In genomic region chr7:32515890-32516550, GRCh38 we compare ENCODE assay signal across 9 cellular contexts. TPM values are rescaled to one million over a fixed set of nuclear protein-coding genes. Genes with fewer than 3 reads are reported as not detected.
DNase-seq lines count a peak whose midpoint lies in the region; ATAC-seq and TF ChIP-seq lines count a peak whose summit lies in the region.
"Had no signal": no experiment of that assay in that cellular context is flagged by ENCODE, and none has a peak within 500 bp of the region (broad histone marks: within the 10 kb centered on the region; RNA-seq: fewer than 3 reads in every experiment).

No MANE protein-coding gene starts in this region.

- no peak for TF ChIP-seq CTCF in GM10266 (IDR thresholded peaks at IDR 0.05; ENCODE audit: control insufficient read depth, insufficient read depth, low read depth, missing control alignments)
- no peak for TF ChIP-seq CTCF in endothelial cell (IDR thresholded peaks at IDR 0.05; ENCODE audit: unreplicated experiment)

- peak; percentile 25 for DNase-seq in GM10266 (ENCODE audit: extremely low spot score)
- no peak for DNase-seq in endothelial cell (ENCODE audit: low spot score)
- no peak for DNase-seq in SK-N-DZ (ENCODE audit: low spot score)
- DNase-seq in NCI-H2196 (lab: John Stamatoyannopoulos, UW; ENCODE audit: unreplicated experiment): no peak
- DNase-seq in SHP77 treated with DMSO at 0.1 percent for 48 hours (lab: John Stamatoyannopoulos, UW): no peak
- no peak for DNase-seq in stimulated activated naive CD4-positive, alpha-beta T cell treated with Interleukin-2 at 50 U/mL for 16 hours (lab: John Stamatoyannopoulos, UW)
- DNase-seq: NCI-H2227 treated with DMSO at 0.1 percent for 48 hours had no signal

- H3K9me3 Mint-ChIP-seq in endothelial cell (ENCODE audit: unreplicated experiment): peaks cover 14% of the 10 kb centered on the region

- no peak overlapping the region for H3K4me3 Mint-ChIP-seq in endothelial cell (ENCODE audit: unreplicated experiment)

- peaks cover 62% of the 10 kb centered on the region for H3K36me3 Mint-ChIP-seq in endothelial cell (ENCODE audit: low read depth, unreplicated experiment)

- H3K27ac Mint-ChIP-seq in endothelial cell (ENCODE audit: unreplicated experiment): peak overlapping the region; percentile 5

- H3K27me3 Mint-ChIP-seq in endothelial cell (ENCODE audit: unreplicated experiment): peaks cover 9% of the 10 kb centered on the region

- peaks cover 27% of the 10 kb centered on the region for H3K4me1 Mint-ChIP-seq in endothelial cell (ENCODE audit: unreplicated experiment)

- peak; percentile 78 for ATAC-seq in GM21381 (IDR thresholded peaks at IDR 0.05; ENCODE audit: unreplicated experiment)
- ATAC-seq in HG03460 (IDR thresholded peaks at IDR 0.05; ENCODE audit: unreplicated experiment): peak; percentile 80

RNA-seq across cellular contexts. Expression of gene AVL9, which starts 20.7 kb away (rescaled TPM):
- 43.7 TPM for total RNA-seq in endothelial cell (ENCODE audit: unreplicated experiment)
- 18.9 and 19.6 TPM in 2 replicates for polyA plus RNA-seq in SK-N-DZ (2014; cell fraction: cytosol; rRNA removed)
- polyA plus RNA-seq in SK-N-DZ (2014; cell fraction: nucleus; rRNA removed): 17.6 and 31.7 TPM in 2 replicates

RNA-seq across cellular contexts. Expression of gene LSM5, which starts 25.8 kb away (rescaled TPM):
- 50.5 TPM for total RNA-seq in endothelial cell (ENCODE audit: unreplicated experiment)
- 182 and 390 TPM in 2 replicates for polyA plus RNA-seq in SK-N-DZ (2014; cell fraction: cytosol; rRNA removed)
- 139 and 172 TPM in 2 replicates for polyA plus RNA-seq in SK-N-DZ (2014; cell fraction: nucleus; rRNA removed)
